In genomic region chr6:4379958-4380357, GRCh38 we compare ENCODE assay signal across 30 cellular contexts.
"Had no signal": no experiment of that assay in that cellular context is flagged by ENCODE, and none has a peak within 500 bp of the region (broad histone marks: within the 10 kb centered on the region; RNA-seq: fewer than 3 reads in every experiment).

No MANE protein-coding gene starts in this region.

- FAIRE-seq: small intestine had no signal

- H3K4me1 ChIP-seq: parathyroid adenoma, right lobe of liver, sigmoid colon, suprapubic skin, testis, tibial artery, transverse colon, upper lobe of right lung, uterus had no signal

- H3K27ac Mint-ChIP-seq: natural killer cell; neural progenitor cell; progenitor cell of endocrine pancreas; stimulated activated memory B cell treated with anti-CD40 and anti-IgM and Interleukin-4, amounts not matched to agents 10 μg/mL and 1 μg/mL and 100 μg/mL, for 72 hours; stimulated activated naive CD8-positive, alpha-beta T cell treated with anti-CD3 and anti-CD28 coated beads, Interleukin-15, amount 100 ng/mL, for 72 hours; type B pancreatic cell had no signal

- H3K9me3 ChIP-seq: ovary, testis had no signal

- H3K4me3 Mint-ChIP-seq: natural killer cell; nephron; neural progenitor cell; stimulated activated memory B cell treated with anti-CD40 and anti-IgM and Interleukin-4, amounts not matched to agents 10 μg/mL and 1 μg/mL and 100 μg/mL, for 72 hours; stimulated activated naive CD8-positive, alpha-beta T cell treated with anti-CD3 and anti-CD28 coated beads, Interleukin-15, amount 100 ng/mL, for 72 hours; type B pancreatic cell had no signal

- DNase-seq: natural killer cell; occipital lobe; ovary; posterior cingulate gyrus; psoas muscle; right cardiac atrium; right lobe of liver; sigmoid colon; small intestine; stimulated activated CD4-positive, alpha-beta T cell treated with anti-CD3 and anti-CD28 coated beads, Interleukin-15, amount 100 ng/mL, for 24 hours; stimulated activated CD4-positive, alpha-beta T cell treated with anti-CD3 and anti-CD28 coated beads, Interleukin-2, amount 100 ng/mL, for 24 hours; stimulated activated CD4-positive, alpha-beta T cell treated with anti-CD3 and anti-CD28 coated beads, Interleukin-2, amount 100 ng/mL, for 48 hours; stimulated activated CD4-positive, alpha-beta T cell treated with anti-CD3 and anti-CD28 coated beads, Interleukin-4, amount 100 ng/mL, for 4 hours; stimulated activated CD8-positive, alpha-beta memory T cell treated with anti-CD3 and anti-CD28 coated beads, Interleukin-4, amount 100 ng/mL, for 48 hours; stimulated activated naive CD4-positive, alpha-beta T cell; stimulated activated naive CD8-positive, alpha-beta T cell treated with anti-CD3 and anti-CD28 coated beads, Interleukin-15, amount 100 ng/mL, for 72 hours; stimulated activated naive CD8-positive, alpha-beta T cell treated with anti-CD3 and anti-CD28 coated beads, Interleukin-15, Interleukin-2, amounts not matched to agents 100 U/mL and 50 U/mL, for 24 hours; substantia nigra; testis; tibial artery; transverse colon; upper lobe of right lung; uterus had no signal

- H3K4me1 Mint-ChIP-seq: natural killer cell; stimulated activated memory B cell treated with anti-CD40 and anti-IgM and Interleukin-4, amounts not matched to agents 10 μg/mL and 1 μg/mL and 100 μg/mL, for 72 hours; stimulated activated naive CD8-positive, alpha-beta T cell treated with anti-CD3 and anti-CD28 coated beads, Interleukin-15, amount 100 ng/mL, for 72 hours had no signal

- H3K27ac ChIP-seq: neural progenitor cell, ovary, sigmoid colon, suprapubic skin, testis, tibial artery, transverse colon, upper lobe of right lung, uterus had no signal

- H3K36me3 ChIP-seq: neural progenitor cell, ovary, right lobe of liver, sigmoid colon, suprapubic skin, tibial artery, transverse colon, upper lobe of right lung, uterus had no signal

- ATAC-seq: natural killer cell; stimulated activated memory B cell treated with anti-CD40 and anti-IgM and Interleukin-4, amounts not matched to agents 10 μg/mL and 1 μg/mL and 100 μg/mL, for 72 hours; stimulated activated naive CD8-positive, alpha-beta T cell treated with anti-CD3 and anti-CD28 coated beads, Interleukin-15, amount 100 ng/mL, for 72 hours; stimulated activated naive CD8-positive, alpha-beta T cell treated with anti-CD3 and anti-CD28 coated beads, Interleukin-15, Interleukin-2, amounts not matched to agents 100 U/mL and 50 U/mL, for 24 hours; upper lobe of right lung had no signal

- H3K4me3 ChIP-seq: neural progenitor cell, ovary, psoas muscle, right lobe of liver, sigmoid colon, suprapubic skin, testis, tibial artery, transverse colon, upper lobe of right lung, uterus had no signal

- H3K4me2 ChIP-seq: neural progenitor cell had no signal

- H3K36me3 Mint-ChIP-seq: stimulated activated memory B cell treated with anti-CD40 and anti-IgM and Interleukin-4, amounts not matched to agents 10 μg/mL and 1 μg/mL and 100 μg/mL, for 72 hours had no signal

- H3K27me3 ChIP-seq: neural progenitor cell, ovary, right lobe of liver, sigmoid colon, testis, transverse colon, upper lobe of right lung, uterus had no signal

- H3K9ac ChIP-seq: neural progenitor cell, parathyroid adenoma had no signal

- H2AFZ ChIP-seq: neural progenitor cell, parathyroid adenoma had no signal

- H3K79me2 ChIP-seq: parathyroid adenoma had no signal
